In genomic region chr1:114737314-114737713, GRCh38 we compare ENCODE assay signal across 27 cellular contexts. TPM values are rescaled to one million over a fixed set of nuclear protein-coding genes. Genes with fewer than 3 reads are reported as not detected.
"Had no signal": no experiment of that assay in that cellular context is flagged by ENCODE, and none has a peak within 500 bp of the region (broad histone marks: within the 10 kb centered on the region; RNA-seq: fewer than 3 reads in every experiment).

No MANE protein-coding gene starts in this region.

- H3K27me3 ChIP-seq: esophagus squamous epithelium, heart left ventricle, neutrophil, ovary, stomach, suprapubic skin, uterus had no signal

- H3K4me3 ChIP-seq: esophagus squamous epithelium, heart left ventricle, lung, ovary, stomach, suprapubic skin, uterus had no signal

- ATAC-seq: activated CD4-positive, CD25-positive, alpha-beta regulatory T cell treated with anti-CD3 and anti-CD28 coated beads, Interleukin-2, amount 50 U/mL, for 24 hours; heart left ventricle; right cardiac atrium; SK-N-SH treated with all-trans-retinoic acid at 6 μM for 48 hours; stimulated activated memory B cell treated with anti-CD40 and anti-IgM and Interleukin-4, amounts not matched to agents 10 μg/mL and 1 μg/mL and 100 μg/mL, for 72 hours had no signal

- DNase-seq: activated CD4-positive, alpha-beta T cell treated with anti-CD3 and anti-CD28 coated beads, Interleukin-2, amount 10 ng/mL, durations not matched to agents 7 days and 5 days; activated effector memory CD4-positive, alpha-beta T cell treated with Interleukin-2 at 50 U/mL for 16 hours; activated naive CD4-positive, alpha-beta T cell treated with anti-CD3 and anti-CD28 coated beads, Interleukin-2, amount 10 ng/mL, durations not matched to agents 7 days and 5 days; activated T-cell treated with anti-CD3 and anti-CD28 coated beads, Interleukin-2, amount 50 U/mL, for 48 hours; esophagus squamous epithelium; heart left ventricle; islet precursor cell; ovary; right cardiac atrium; stimulated activated CD4-positive, alpha-beta T cell treated with anti-CD3 and anti-CD28 coated beads, Interleukin-15, amount 100 ng/mL, for 24 hours; stomach; trophoblast cell; uterus had no signal

- H3K9me3 ChIP-seq: esophagus squamous epithelium, heart left ventricle, ovary, stomach, suprapubic skin, uterus had no signal

- H3K36me3 ChIP-seq: ovary, uterus had no signal

- H3K9me3 Mint-ChIP-seq: activated CD4-positive, alpha-beta T cell treated with anti-CD3 and anti-CD28 coated beads, Interleukin-2, amount 10 ng/mL, durations not matched to agents 7 days and 5 days; activated naive CD4-positive, alpha-beta T cell treated with anti-CD3 and anti-CD28 coated beads, Interleukin-2, amount 10 ng/mL, durations not matched to agents 7 days and 5 days; central memory CD8-positive, alpha-beta T cell; nephron; stimulated activated memory B cell treated with anti-CD40 and anti-IgM and Interleukin-4, amounts not matched to agents 10 μg/mL and 1 μg/mL and 100 μg/mL, for 72 hours; T-helper 2 cell treated with Interferon-gamma antibody and Interleukin-4, amounts not matched to agents 5 μg/mL and 100 μg/mL, for 36 hours had no signal

- H3K4me3 Mint-ChIP-seq: activated CD4-positive, alpha-beta T cell treated with anti-CD3 and anti-CD28 coated beads, Interleukin-2, amount 10 ng/mL, durations not matched to agents 7 days and 5 days; activated naive CD4-positive, alpha-beta T cell treated with anti-CD3 and anti-CD28 coated beads, Interleukin-2, amount 10 ng/mL, durations not matched to agents 7 days and 5 days; central memory CD8-positive, alpha-beta T cell; nephron; stimulated activated memory B cell treated with anti-CD40 and anti-IgM and Interleukin-4, amounts not matched to agents 10 μg/mL and 1 μg/mL and 100 μg/mL, for 72 hours; T-helper 2 cell treated with Interferon-gamma antibody and Interleukin-4, amounts not matched to agents 5 μg/mL and 100 μg/mL, for 36 hours had no signal

- H3K27ac Mint-ChIP-seq: activated CD4-positive, alpha-beta T cell treated with anti-CD3 and anti-CD28 coated beads, Interleukin-2, amount 10 ng/mL, durations not matched to agents 7 days and 5 days; activated naive CD4-positive, alpha-beta T cell treated with anti-CD3 and anti-CD28 coated beads, Interleukin-2, amount 10 ng/mL, durations not matched to agents 7 days and 5 days; stimulated activated memory B cell treated with anti-CD40 and anti-IgM and Interleukin-4, amounts not matched to agents 10 μg/mL and 1 μg/mL and 100 μg/mL, for 72 hours; T-helper 2 cell treated with Interferon-gamma antibody and Interleukin-4, amounts not matched to agents 5 μg/mL and 100 μg/mL, for 36 hours had no signal

- H3K4me1 ChIP-seq: esophagus squamous epithelium, suprapubic skin, uterus had no signal

- FAIRE-seq: astrocyte, colon had no signal

- H3K27ac ChIP-seq: esophagus squamous epithelium, heart left ventricle, neutrophil, ovary, stomach, suprapubic skin, uterus, VCaP had no signal

- H3K27me3 Mint-ChIP-seq: activated CD4-positive, alpha-beta T cell treated with anti-CD3 and anti-CD28 coated beads, Interleukin-2, amount 10 ng/mL, durations not matched to agents 7 days and 5 days; activated naive CD4-positive, alpha-beta T cell treated with anti-CD3 and anti-CD28 coated beads, Interleukin-2, amount 10 ng/mL, durations not matched to agents 7 days and 5 days; central memory CD8-positive, alpha-beta T cell; stimulated activated memory B cell treated with anti-CD40 and anti-IgM and Interleukin-4, amounts not matched to agents 10 μg/mL and 1 μg/mL and 100 μg/mL, for 72 hours had no signal

- H3K4me1 Mint-ChIP-seq: nephron had no signal

RNA-seq across cellular contexts. Expression of gene AMPD1, which starts 42.0 kb away (rescaled TPM):
- total RNA-seq: activated CD4-positive, alpha-beta T cell treated with anti-CD3 and anti-CD28 coated beads, Interleukin-2, amount 10 ng/mL, durations not matched to agents 7 days and 5 days; astrocyte; heart left ventricle; mesenteric fat pad; pulmonary artery endothelial cell; right cardiac atrium; stomach; suprapubic skin had no signal
- polyA plus RNA-seq: heart left ventricle, lung, right cardiac atrium had no signal
